ENCODE assay signal across 8 cellular contexts in genomic region chr16:63461248-63461841, GRCh38.
DNase-seq lines count a peak whose midpoint lies in the region; ATAC-seq lines count a peak whose summit lies in the region.

No MANE protein-coding gene starts in this region.

- H3K27me3 Mint-ChIP-seq in activated naive CD8-positive, alpha-beta T cell treated with anti-CD3 and anti-CD28 coated beads for 36 hours = no peaks in the 10 kb centered on the region
- H3K27me3 Mint-ChIP-seq in T-helper 17 cell = no peaks in the 10 kb centered on the region

- no peak for ATAC-seq in GM19023 (IDR thresholded peaks at IDR 0.05; ENCODE audit: unreplicated experiment)
- no peak for ATAC-seq in T-helper 17 cell

- H3K9me3 ChIP-seq in T-helper 17 cell (ENCODE audit: control insufficient read depth, low read length, poor library complexity, severe bottlenecking) = no peaks in the 10 kb centered on the region

- no peaks in the 10 kb centered on the region for H3K36me3 Mint-ChIP-seq in activated naive CD8-positive, alpha-beta T cell treated with anti-CD3 and anti-CD28 coated beads for 36 hours
- H3K36me3 Mint-ChIP-seq in T-helper 17 cell (ENCODE audit: low read depth) = no peaks in the 10 kb centered on the region

- H3K4me1 Mint-ChIP-seq in activated naive CD8-positive, alpha-beta T cell treated with anti-CD3 and anti-CD28 coated beads for 36 hours = no peaks in the 10 kb centered on the region
- no peaks in the 10 kb centered on the region for H3K4me1 Mint-ChIP-seq in T-helper 17 cell

- in situ Hi-C loops in ACHN (cut with HindIII; ENCODE audit: low pct_ligation_motif_present, low pct_unique_long_range_greater_than_20kb, low sequenced_read_pairs) = no loop called here

- DNase-seq in ACHN (peak; percentile 71), HT-29 (ENCODE audit: low spot score) (peak; percentile 54), SK-N-DZ (ENCODE audit: low spot score) (peak; percentile 63), globus pallidus (ENCODE audit: low spot score) (peak; percentile 15), stromal cell of bone marrow (ENCODE audit: low read depth) (peak; percentile 51), T-helper 17 cell (no peak)
- no peak for DNase-seq in activated naive CD8-positive, alpha-beta T cell treated with anti-CD3 and anti-CD28 coated beads for 36 hours

- H3K27ac Mint-ChIP-seq in activated naive CD8-positive, alpha-beta T cell treated with anti-CD3 and anti-CD28 coated beads for 36 hours = no peak overlapping the region
- no peak overlapping the region for H3K27ac Mint-ChIP-seq in T-helper 17 cell

- H3K4me3 Mint-ChIP-seq in activated naive CD8-positive, alpha-beta T cell treated with anti-CD3 and anti-CD28 coated beads for 36 hours = no peak overlapping the region
- H3K4me3 Mint-ChIP-seq in T-helper 17 cell = no peak overlapping the region

- H3K9me3 Mint-ChIP-seq in activated naive CD8-positive, alpha-beta T cell treated with anti-CD3 and anti-CD28 coated beads for 36 hours = peaks cover 5% of the 10 kb centered on the region

Comparison
In these comparisons a context has a peak if more than half of its experiments do, and no peak if none do; other contexts are left out.
1. DNase-seq: peak in ACHN (single experiment), HT-29 (single experiment), SK-N-DZ (single experiment), globus pallidus (single experiment) and stromal cell of bone marrow (single experiment); none in activated naive CD8-positive, alpha-beta T cell treated with anti-CD3 and anti-CD28 coated beads for 36 hours (single experiment) and T-helper 17 cell (0 of 3).